ENCODE assay signal across 13 cellular contexts in genomic region chr1:25020851-25021585, GRCh38.
A peak's percentile ranks its signal among the peaks of the same experiment; 100 is the strongest.
DNase-seq lines count a peak whose midpoint lies in the region; ATAC-seq and TF ChIP-seq lines count a peak whose summit lies in the region.
"Had no signal": no experiment of that assay in that cellular context is flagged by ENCODE, and none has a peak within 500 bp of the region (broad histone marks: within the 10 kb centered on the region; RNA-seq: fewer than 3 reads in every experiment).

No MANE protein-coding gene starts in this region.

- H3K4me3 Mint-ChIP-seq in GM23338 = no peak overlapping the region
- H3K4me3 Mint-ChIP-seq in activated T-cell treated with anti-CD3 and anti-CD28 coated beads, Interleukin-2, amount 50 U/mL, for 72 hours = peak overlapping the region; percentile 37 to 53
- peak overlapping the region in 3 of 10 donors; percentile 12 to 41 (median 40) for H3K4me3 Mint-ChIP-seq in naive thymus-derived CD4-positive, alpha-beta T cell

- H3K27me3 Mint-ChIP-seq in GM23338 (ENCODE audit: insufficient read depth, low read depth, poor library complexity) = peaks cover 8% of the 10 kb centered on the region
- H3K27me3 Mint-ChIP-seq in activated T-cell treated with anti-CD3 and anti-CD28 coated beads, Interleukin-2, amount 50 U/mL, for 72 hours (ENCODE audit: low read depth) = no peaks in the 10 kb centered on the region
- no peaks in the 10 kb centered on the region for H3K27me3 Mint-ChIP-seq in naive thymus-derived CD4-positive, alpha-beta T cell

- H3F3A ChIP-seq in GM23338 (replicated peaks; ENCODE audit: low read depth) = no peaks in the 10 kb centered on the region

- no peak overlapping the region for H3K27ac ChIP-seq in GM23338 (ENCODE audit: low read depth)
- peak overlapping the region; percentile 89 for H3K27ac ChIP-seq in naive thymus-derived CD4-positive, alpha-beta T cell (ENCODE audit: low read depth, low read length)
- H3K27ac ChIP-seq: 22Rv1, RWPE1, VCaP had no signal

- POLR2A ChIA-PET in naive thymus-derived CD4-positive, alpha-beta T cell (lab: Charles Lee) = interaction anchor here (1.7 to 3.5 kb wide), 2 partner anchors 49 to 92 kb away, joined by 10 to 33 read pairs; no protein-coding TSS in a partner anchor

- TF ChIP-seq POLR2A in lower leg skin (IDR thresholded peaks at IDR 0.05) = no peak

- no peaks in the 10 kb centered on the region for H3K9me2 ChIP-seq in GM23338 (ENCODE audit: insufficient read depth)

- H2AFZ ChIP-seq in GM23338 = peak overlapping the region; percentile 69; the same call in 1 of the 2 replicates

- no peaks in the 10 kb centered on the region for H3K36me3 ChIP-seq in GM23338 (ENCODE audit: insufficient read depth)
- no peaks in the 10 kb centered on the region for H3K36me3 ChIP-seq in naive thymus-derived CD4-positive, alpha-beta T cell (ENCODE audit: control insufficient read depth in 2 of 3, insufficient read depth in 3 of 3, low read length in 3 of 3)

- intact Hi-C loops in naive thymus-derived CD4-positive, alpha-beta T cell (cut with micrococcal nuclease) = loop anchor here (5.0 to 10.0 kb wide), 3 partner anchors 39 to 516 kb away; partner anchors contain the start of gene RCAN3 (in 1 of the 2)
- intact Hi-C loops in lower leg skin (cut with DNase I; ENCODE audit: low total_unique reads) = no loop called here

- H3K36me3 Mint-ChIP-seq in GM23338 (ENCODE audit: low read depth) = no peaks in the 10 kb centered on the region
- H3K36me3 Mint-ChIP-seq in activated T-cell treated with anti-CD3 and anti-CD28 coated beads, Interleukin-2, amount 50 U/mL, for 72 hours (ENCODE audit: insufficient read depth in 2 of 2) = no peaks in the 10 kb centered on the region
- H3K36me3 Mint-ChIP-seq in naive thymus-derived CD4-positive, alpha-beta T cell = no peaks in the 10 kb centered on the region

- no peak overlapping the region for H3K4me3 ChIP-seq in GM23338
- H3K4me3 ChIP-seq in naive thymus-derived CD4-positive, alpha-beta T cell (ENCODE audit: low read length) = no peak overlapping the region
- no peak overlapping the region for H3K4me3 ChIP-seq in lower leg skin (ENCODE audit: low read depth, poor library complexity, severe bottlenecking)

- no peaks in the 10 kb centered on the region for H3K9me3 ChIP-seq in naive thymus-derived CD4-positive, alpha-beta T cell (ENCODE audit: control insufficient read depth in 2 of 3, low read length in 3 of 3)

- H3K4me1 Mint-ChIP-seq in GM23338 = peaks cover 20% of the 10 kb centered on the region
- peaks cover 50% of the 10 kb centered on the region for H3K4me1 Mint-ChIP-seq in activated T-cell treated with anti-CD3 and anti-CD28 coated beads, Interleukin-2, amount 50 U/mL, for 72 hours (ENCODE audit: low read depth)
- H3K4me1 Mint-ChIP-seq in naive thymus-derived CD4-positive, alpha-beta T cell = peaks cover 49 to 84% (median 63%) of the 10 kb centered on the region in 7 donors

- WGBS in lower leg skin, 2 donors = 85 to 87% methylated on average over 22 of the region's 22 CpGs

- no peaks in the 10 kb centered on the region for H3K27me3 ChIP-seq in GM23338 (ENCODE audit: insufficient read depth)
- no peaks in the 10 kb centered on the region for H3K27me3 ChIP-seq in naive thymus-derived CD4-positive, alpha-beta T cell (ENCODE audit: control insufficient read depth in 2 of 2, insufficient read depth in 2 of 2, low read length in 2 of 2)

- H3K27ac Mint-ChIP-seq in GM23338 = no peak overlapping the region
- H3K27ac Mint-ChIP-seq in activated T-cell treated with anti-CD3 and anti-CD28 coated beads, Interleukin-2, amount 50 U/mL, for 72 hours = peak overlapping the region; percentile 87
- peak overlapping the region; percentile 78 to 98 (median 96) for H3K27ac Mint-ChIP-seq in naive thymus-derived CD4-positive, alpha-beta T cell

- no peak overlapping the region for H3K4me2 ChIP-seq in GM23338

- ATAC-seq in GM23338 = peak; percentile 9; the same call in 2 of the 3 replicates
- ATAC-seq in activated T-cell treated with anti-CD3 and anti-CD28 coated beads, Interleukin-2, amount 50 U/mL, for 72 hours (replicated peaks in 1 of 2) = no peak
- ATAC-seq in naive thymus-derived CD4-positive, alpha-beta T cell = no peak
- ATAC-seq: left lobe of liver had no signal

- no peaks in the 10 kb centered on the region; the same call in 2 of the 3 replicates for H3K9me3 Mint-ChIP-seq in GM23338
- no peaks in the 10 kb centered on the region for H3K9me3 Mint-ChIP-seq in activated T-cell treated with anti-CD3 and anti-CD28 coated beads, Interleukin-2, amount 50 U/mL, for 72 hours
- H3K9me3 Mint-ChIP-seq in naive thymus-derived CD4-positive, alpha-beta T cell = peaks cover 0 to 1% (median 0%) of the 10 kb centered on the region in 11 donors

- TF ChIP-seq CTCF in GM23338 (conservative IDR thresholded peaks at IDR 0.05; ENCODE audit: low read depth in 2 of 2) (no peak), lower leg skin (IDR thresholded peaks at IDR 0.05) (no peak)

- CTCF ChIA-PET in naive thymus-derived CD4-positive, alpha-beta T cell (lab: Charles Lee) = interaction anchor here (0.6 kb wide), 1 partner anchor 866 kb away, joined by 5 read pairs; no protein-coding TSS in a partner anchor

- no peaks in the 10 kb centered on the region for H4K20me1 ChIP-seq in GM23338 (replicated peaks; ENCODE audit: insufficient read depth)

- DNase-seq in SKM-1 treated with dmso at 0.1 percent for 144 hours (lab: John Stamatoyannopoulos, UW; ENCODE audit: unreplicated experiment) (peak; percentile 4), SKM-1 (lab: John Stamatoyannopoulos, UW; ENCODE audit: unreplicated experiment) (no peak), GM23338 (ENCODE audit: low spot score) (no peak), lower leg skin (ENCODE audit: low spot score in 2 of 2) (no peak), GM19240 (ENCODE audit: insufficient read length, low spot score) (no peak)
- DNase-seq in activated T-cell treated with anti-CD3 and anti-CD28 coated beads, Interleukin-2, amount 50 U/mL, for 72 hours = no peak
- no peak for DNase-seq in naive thymus-derived CD4-positive, alpha-beta T cell
- DNase-seq in effector CD4-positive, alpha-beta T cell = no peak
- DNase-seq: NCI-H226 had no signal

- H3K4me1 ChIP-seq in GM23338 (ENCODE audit: insufficient read depth) = no peaks in the 10 kb centered on the region
- H3K4me1 ChIP-seq in naive thymus-derived CD4-positive, alpha-beta T cell (ENCODE audit: control insufficient read depth in 2 of 2, insufficient read depth in 2 of 2, low read length in 2 of 2) = peaks cover 46 to 51% of the 10 kb centered on the region in 2 donors

- no peaks in the 10 kb centered on the region for H3K79me2 ChIP-seq in GM23338 (replicated peaks; ENCODE audit: insufficient read depth)

TF ChIP-seq in GM23338, 12 proteins besides CTCF, POLR2A, EP300 and RAD21:
- TF ChIP-seq, protein P1, sequence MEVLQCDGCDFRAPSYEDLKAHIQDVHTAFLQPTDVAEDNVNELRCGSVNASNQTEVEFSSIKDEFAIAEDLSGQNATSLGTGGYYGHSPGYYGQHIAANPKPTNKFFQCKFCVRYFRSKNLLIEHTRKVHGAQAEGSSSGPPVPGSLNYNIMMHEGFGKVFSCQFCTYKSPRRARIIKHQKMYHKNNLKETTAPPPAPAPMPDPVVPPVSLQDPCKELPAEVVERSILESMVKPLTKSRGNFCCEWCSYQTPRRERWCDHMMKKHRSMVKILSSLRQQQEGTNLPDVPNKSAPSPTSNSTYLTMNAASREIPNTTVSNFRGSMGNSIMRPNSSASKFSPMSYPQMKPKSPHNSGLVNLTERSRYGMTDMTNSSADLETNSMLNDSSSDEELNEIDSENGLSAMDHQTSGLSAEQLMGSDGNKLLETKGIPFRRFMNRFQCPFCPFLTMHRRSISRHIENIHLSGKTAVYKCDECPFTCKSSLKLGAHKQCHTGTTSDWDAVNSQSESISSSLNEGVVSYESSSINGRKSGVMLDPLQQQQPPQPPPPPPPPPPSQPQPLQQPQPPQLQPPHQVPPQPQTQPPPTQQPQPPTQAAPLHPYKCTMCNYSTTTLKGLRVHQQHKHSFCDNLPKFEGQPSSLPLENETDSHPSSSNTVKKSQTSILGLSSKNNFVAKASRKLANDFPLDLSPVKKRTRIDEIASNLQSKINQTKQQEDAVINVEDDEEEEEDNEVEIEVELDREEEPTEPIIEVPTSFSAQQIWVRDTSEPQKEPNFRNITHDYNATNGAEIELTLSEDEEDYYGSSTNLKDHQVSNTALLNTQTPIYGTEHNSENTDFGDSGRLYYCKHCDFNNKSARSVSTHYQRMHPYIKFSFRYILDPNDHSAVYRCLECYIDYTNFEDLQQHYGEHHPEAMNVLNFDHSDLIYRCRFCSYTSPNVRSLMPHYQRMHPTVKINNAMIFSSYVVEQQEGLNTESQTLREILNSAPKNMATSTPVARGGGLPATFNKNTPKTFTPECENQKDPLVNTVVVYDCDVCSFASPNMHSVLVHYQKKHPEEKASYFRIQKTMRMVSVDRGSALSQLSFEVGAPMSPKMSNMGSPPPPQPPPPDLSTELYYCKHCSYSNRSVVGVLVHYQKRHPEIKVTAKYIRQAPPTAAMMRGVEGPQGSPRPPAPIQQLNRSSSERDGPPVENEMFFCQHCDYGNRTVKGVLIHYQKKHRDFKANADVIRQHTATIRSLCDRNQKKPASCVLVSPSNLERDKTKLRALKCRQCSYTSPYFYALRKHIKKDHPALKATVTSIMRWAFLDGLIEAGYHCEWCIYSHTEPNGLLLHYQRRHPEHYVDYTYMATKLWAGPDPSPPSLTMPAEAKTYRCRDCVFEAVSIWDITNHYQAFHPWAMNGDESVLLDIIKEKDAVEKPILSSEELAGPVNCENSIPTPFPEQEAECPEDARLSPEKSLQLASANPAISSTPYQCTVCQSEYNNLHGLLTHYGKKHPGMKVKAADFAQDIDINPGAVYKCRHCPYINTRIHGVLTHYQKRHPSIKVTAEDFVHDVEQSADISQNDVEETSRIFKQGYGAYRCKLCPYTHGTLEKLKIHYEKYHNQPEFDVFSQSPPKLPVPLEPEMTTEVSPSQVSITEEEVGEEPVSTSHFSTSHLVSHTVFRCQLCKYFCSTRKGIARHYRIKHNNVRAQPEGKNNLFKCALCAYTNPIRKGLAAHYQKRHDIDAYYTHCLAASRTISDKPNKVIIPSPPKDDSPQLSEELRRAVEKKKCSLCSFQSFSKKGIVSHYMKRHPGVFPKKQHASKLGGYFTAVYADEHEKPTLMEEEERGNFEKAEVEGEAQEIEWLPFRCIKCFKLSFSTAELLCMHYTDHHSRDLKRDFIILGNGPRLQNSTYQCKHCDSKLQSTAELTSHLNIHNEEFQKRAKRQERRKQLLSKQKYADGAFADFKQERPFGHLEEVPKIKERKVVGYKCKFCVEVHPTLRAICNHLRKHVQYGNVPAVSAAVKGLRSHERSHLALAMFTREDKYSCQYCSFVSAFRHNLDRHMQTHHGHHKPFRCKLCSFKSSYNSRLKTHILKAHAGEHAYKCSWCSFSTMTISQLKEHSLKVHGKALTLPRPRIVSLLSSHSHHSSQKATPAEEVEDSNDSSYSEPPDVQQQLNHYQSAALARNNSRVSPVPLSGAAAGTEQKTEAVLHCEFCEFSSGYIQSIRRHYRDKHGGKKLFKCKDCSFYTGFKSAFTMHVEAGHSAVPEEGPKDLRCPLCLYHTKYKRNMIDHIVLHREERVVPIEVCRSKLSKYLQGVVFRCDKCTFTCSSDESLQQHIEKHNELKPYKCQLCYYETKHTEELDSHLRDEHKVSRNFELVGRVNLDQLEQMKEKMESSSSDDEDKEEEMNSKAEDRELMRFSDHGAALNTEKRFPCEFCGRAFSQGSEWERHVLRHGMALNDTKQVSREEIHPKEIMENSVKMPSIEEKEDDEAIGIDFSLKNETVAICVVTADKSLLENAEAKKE (CRISPR knock-in tag; IDR thresholded peaks at IDR 0.05) = no peak
